In genomic region chr10:128863411-128863810, GRCh38 we compare ENCODE assay signal across 19 cellular contexts.
DNase-seq lines count a peak whose midpoint lies in the region; ATAC-seq and TF ChIP-seq lines count a peak whose summit lies in the region.
"Had no signal": no experiment of that assay in that cellular context is flagged by ENCODE, and none has a peak within 500 bp of the region (broad histone marks: within the 10 kb centered on the region; RNA-seq: fewer than 3 reads in every experiment).

No MANE protein-coding gene starts in this region.

- H3K4me3 ChIP-seq in lower leg skin (ENCODE audit: low read depth, poor library complexity, severe bottlenecking), result no peak overlapping the region
- H3K4me3 ChIP-seq: BLaER1 treated with 17β-estradiol and CSF1 and Interleukin-3, amounts not matched to agents 10 nM and 100 nM; GM12878 had no signal

- TF ChIP-seq CTCF in lower leg skin (IDR thresholded peaks at IDR 0.05), result no peak
- TF ChIP-seq CTCF in neural crest cell (conservative IDR thresholded peaks at IDR 0.05), result no peak

- no peak for TF ChIP-seq POLR2A in lower leg skin (IDR thresholded peaks at IDR 0.05)

- intact Hi-C loops in lower leg skin (cut with DNase I; ENCODE audit: low total_unique reads), result no loop called here

- H3K27me3 Mint-ChIP-seq in activated CD8-positive, alpha-beta memory T cell treated with anti-CD3 and anti-CD28 coated beads, Interleukin-2, amount 10 ng/mL, durations not matched to agents 7 days and 5 days, result no peaks in the 10 kb centered on the region
- H3K27me3 Mint-ChIP-seq in neural crest cell (ENCODE audit: low read depth), result no peaks in the 10 kb centered on the region
- H3K27me3 Mint-ChIP-seq: B cell; CD8-positive, alpha-beta memory T cell had no signal

- DNase-seq in activated CD8-positive, alpha-beta memory T cell treated with anti-CD3 and anti-CD28 coated beads for 24 hours, result peak; percentile 5
- DNase-seq in activated CD8-positive, alpha-beta memory T cell treated with anti-CD3 and anti-CD28 coated beads, Interleukin-2, amount 10 ng/mL, durations not matched to agents 7 days and 5 days, result no peak
- DNase-seq in lower leg skin (ENCODE audit: low spot score in 2 of 2) (peak; percentile 12 to 26), neural crest cell (ENCODE audit: low read depth, low spot score) (no peak)
- DNase-seq in stimulated activated naive CD4-positive, alpha-beta T cell treated with Interleukin-2 at 50 U/mL for 16 hours (lab: John Stamatoyannopoulos, UW), result no peak
- DNase-seq: 8988T; CD4-positive, CD25-positive, alpha-beta regulatory T cell; CD8-positive, alpha-beta memory T cell; COR-L47; DMS 273 treated with DMSO at 0.1 percent for 48 hours; DMS53; DND-41; EL; H9 had no signal

- H3K27ac Mint-ChIP-seq in activated CD8-positive, alpha-beta memory T cell treated with anti-CD3 and anti-CD28 coated beads, Interleukin-2, amount 10 ng/mL, durations not matched to agents 7 days and 5 days, result no peak overlapping the region
- H3K27ac Mint-ChIP-seq in neural crest cell (ENCODE audit: unreplicated experiment), result peak overlapping the region; percentile 89
- H3K27ac Mint-ChIP-seq: B cell; CD4-positive, CD25-positive, alpha-beta regulatory T cell; CD8-positive, alpha-beta memory T cell; H9 had no signal

- no peak for ATAC-seq in activated CD8-positive, alpha-beta memory T cell treated with anti-CD3 and anti-CD28 coated beads, Interleukin-2, amount 10 ng/mL, durations not matched to agents 7 days and 5 days
- ATAC-seq in HG03469 (IDR thresholded peaks at IDR 0.05; ENCODE audit: unreplicated experiment) (no peak), GM21526 (IDR thresholded peaks at IDR 0.05; ENCODE audit: low FRiP score, unreplicated experiment) (no peak)
- ATAC-seq: GM12878 had no signal

- WGBS in lower leg skin, 2 donors, result 85 to 86% methylated on average over 6 of the region's 6 CpGs

- no peaks in the 10 kb centered on the region for H3K36me3 Mint-ChIP-seq in activated CD8-positive, alpha-beta memory T cell treated with anti-CD3 and anti-CD28 coated beads, Interleukin-2, amount 10 ng/mL, durations not matched to agents 7 days and 5 days
- H3K36me3 Mint-ChIP-seq in neural crest cell (ENCODE audit: low read depth), result no peaks in the 10 kb centered on the region
- H3K36me3 Mint-ChIP-seq: CD4-positive, CD25-positive, alpha-beta regulatory T cell; CD8-positive, alpha-beta memory T cell had no signal

- CTCF ChIA-PET in activated CD8-positive, alpha-beta memory T cell treated with anti-CD3 and anti-CD28 coated beads, Interleukin-2, amount 10 ng/mL, durations not matched to agents 7 days and 5 days (lab: Charles Lee), result no interaction called here

- H3K4me1 Mint-ChIP-seq in activated CD8-positive, alpha-beta memory T cell treated with anti-CD3 and anti-CD28 coated beads, Interleukin-2, amount 10 ng/mL, durations not matched to agents 7 days and 5 days, result no peaks in the 10 kb centered on the region
- peaks cover 35% of the 10 kb centered on the region for H3K4me1 Mint-ChIP-seq in neural crest cell
- H3K4me1 Mint-ChIP-seq: B cell; CD4-positive, CD25-positive, alpha-beta regulatory T cell; CD8-positive, alpha-beta memory T cell had no signal

- H3K9me3 Mint-ChIP-seq in activated CD8-positive, alpha-beta memory T cell treated with anti-CD3 and anti-CD28 coated beads, Interleukin-2, amount 10 ng/mL, durations not matched to agents 7 days and 5 days (ENCODE audit: low read depth), result no peaks in the 10 kb centered on the region
- H3K9me3 Mint-ChIP-seq in neural crest cell, result peaks cover 6% of the 10 kb centered on the region
- H3K9me3 Mint-ChIP-seq: H9 had no signal

- H3K4me3 Mint-ChIP-seq in activated CD8-positive, alpha-beta memory T cell treated with anti-CD3 and anti-CD28 coated beads, Interleukin-2, amount 10 ng/mL, durations not matched to agents 7 days and 5 days, result no peak overlapping the region
- no peak overlapping the region for H3K4me3 Mint-ChIP-seq in neural crest cell
- H3K4me3 Mint-ChIP-seq: B cell; CD4-positive, CD25-positive, alpha-beta regulatory T cell; CD8-positive, alpha-beta memory T cell; H9 had no signal

Comparison
In these comparisons a context has a peak if more than half of its experiments do, and no peak if none do; other contexts are left out.
1. DNase-seq: peak in activated CD8-positive, alpha-beta memory T cell treated with anti-CD3 and anti-CD28 coated beads for 24 hours (single experiment) and lower leg skin (2 of 2); none in activated CD8-positive, alpha-beta memory T cell treated with anti-CD3 and anti-CD28 coated beads, Interleukin-2, amount 10 ng/mL, durations not matched to agents 7 days and 5 days (single experiment), neural crest cell (single experiment) and stimulated activated naive CD4-positive, alpha-beta T cell treated with Interleukin-2 at 50 U/mL for 16 hours (single experiment).